9 cellular contexts compared by ENCODE assay signal in genomic region chr1:87449348-87449963, GRCh38.
DNase-seq lines count a peak whose midpoint lies in the region; ATAC-seq, FAIRE-seq and TF ChIP-seq lines count a peak whose summit lies in the region.
"Had no signal": no experiment of that assay in that cellular context is flagged by ENCODE, and none has a peak within 500 bp of the region (broad histone marks: within the 10 kb centered on the region; RNA-seq: fewer than 3 reads in every experiment).

No MANE protein-coding gene starts in this region.

- no peaks in the 10 kb centered on the region for H4K20me1 ChIP-seq in IMR-90 (ENCODE audit: insufficient read depth, low read length)

- H3K79me1 ChIP-seq in IMR-90 (ENCODE audit: low read depth in 1 of 2, low read length in 2 of 2) (no peaks in the 10 kb centered on the region), neuronal stem cell (ENCODE audit: low read depth, low read length) (no peaks in the 10 kb centered on the region)

- H3K27ac Mint-ChIP-seq in naive B cell = peak overlapping the region in 5 of 6 donors; percentile 38 to 78 (median 58)

- CTCF ChIA-PET in IMR-90 (lab: Yijun Ruan, JAX) = no interaction called here

- H2BK120ac ChIP-seq in IMR-90 (ENCODE audit: low read depth, low read length) (no peak overlapping the region), neuronal stem cell (ENCODE audit: low read depth, low read length) (no peak overlapping the region)

- H3K36me3 ChIP-seq in IMR-90 (ENCODE audit: control insufficient read depth, insufficient read depth, low read length) (no peaks in the 10 kb centered on the region), neuronal stem cell (replicated peaks in 1 of 2; ENCODE audit: control insufficient read depth in 2 of 2, insufficient read depth in 2 of 2, low read length in 2 of 2) (no peaks in the 10 kb centered on the region)
- H3K36me3 ChIP-seq: tibial artery had no signal

- H2AFZ ChIP-seq in IMR-90 (replicated peaks; ENCODE audit: low read length, poor library complexity) = no peak overlapping the region
- H2AFZ ChIP-seq in neuronal stem cell (ENCODE audit: low read length) = no peak overlapping the region

- H3K27me3 Mint-ChIP-seq in naive B cell = no peaks in the 10 kb centered on the region

- no peak overlapping the region for H3K14ac ChIP-seq in IMR-90 (replicated peaks; ENCODE audit: low read depth, low read length)
- no peak overlapping the region for H3K14ac ChIP-seq in neuronal stem cell (ENCODE audit: low read length)

- no peak overlapping the region for H3K56ac ChIP-seq in IMR-90 (ENCODE audit: extremely low read depth, insufficient read depth, low read length)

- peaks cover 0 to 7% of the 10 kb centered on the region in 2 donors for H3K36me3 Mint-ChIP-seq in naive B cell

- no peak for TF ChIP-seq CTCF in IMR-90 (conservative IDR thresholded peaks at IDR 0.05; ENCODE audit: low read depth, low read length)

- no peaks in the 10 kb centered on the region; the same call in 1 of the 2 replicates for H3K9me3 ChIP-seq in IMR-90 (ENCODE audit: control insufficient read depth, insufficient read depth, low read length)
- peaks cover 0 to 2% of the 10 kb centered on the region in 2 donors for H3K9me3 ChIP-seq in neuronal stem cell (replicated peaks in 1 of 2; ENCODE audit: control insufficient read depth in 2 of 2, insufficient read depth in 1 of 2, low read depth in 1 of 2, low read length in 2 of 2)

- peak overlapping the region in 2 of 8 donors; percentile 26 to 58 for H3K4me3 Mint-ChIP-seq in naive B cell

- H4K91ac ChIP-seq in IMR-90 (ENCODE audit: insufficient read depth, low read depth, low read length) (no peak overlapping the region), neuronal stem cell (ENCODE audit: low read depth, low read length, poor library complexity) (no peak overlapping the region)

- peaks cover 0 to 8% (median 0%) of the 10 kb centered on the region in 3 donors for H3K4me1 Mint-ChIP-seq in naive B cell

- no peak overlapping the region for H3K4ac ChIP-seq in IMR-90 (ENCODE audit: low read depth, low read length)
- no peak overlapping the region for H3K4ac ChIP-seq in neuronal stem cell (ENCODE audit: low read length)

- H2BK15ac ChIP-seq in IMR-90 (ENCODE audit: low read depth, low read length) (no peak overlapping the region), neuronal stem cell (ENCODE audit: low read length) (no peak overlapping the region)

- H3K9me3 Mint-ChIP-seq in naive B cell = peaks cover 0 to 11% (median 8%) of the 10 kb centered on the region in 7 donors

- WGBS in IMR-90 (ENCODE audit: extremely low coverage in 2 of 2, insufficient read length in 1 of 2), 2 experiments = 80% methylated on average over 1 of the region's 7 CpGs; no CpG with 5 or more reads in 1 of the 2 experiments
- WGBS in neuronal stem cell (ENCODE audit: extremely low coverage in 2 of 2, insufficient read length in 2 of 2, insufficient replicate concordance in 1 of 2), 2 donors = no CpG with 5 or more reads among the region's 7 CpGs

- H4K8ac ChIP-seq in IMR-90 (ENCODE audit: low read depth in 2 of 2, low read length in 2 of 2) (no peak overlapping the region), neuronal stem cell (ENCODE audit: low read depth, low read length) (no peak overlapping the region)

- no peaks in the 10 kb centered on the region for H3K9me1 ChIP-seq in IMR-90 (ENCODE audit: insufficient read depth, low read length)

- H2BK12ac ChIP-seq in neuronal stem cell (ENCODE audit: low read length) = no peak overlapping the region

- no peak overlapping the region for H3K4me2 ChIP-seq in IMR-90 (ENCODE audit: low read depth, low read length)
- H3K4me2 ChIP-seq in neuronal stem cell (ENCODE audit: insufficient read depth, low read length, poor library complexity, severe bottlenecking) = no peak overlapping the region

- no peak overlapping the region for H2BK5ac ChIP-seq in IMR-90 (ENCODE audit: low read depth, low read length, poor library complexity, severe bottlenecking)
- H2BK5ac ChIP-seq in neuronal stem cell (ENCODE audit: low read length) = no peak overlapping the region

- peak; percentile 87 for ATAC-seq in GM21390 (IDR thresholded peaks at IDR 0.05; ENCODE audit: unreplicated experiment)
- ATAC-seq in IMR-90 (ENCODE audit: low read depth) = no peak
- ATAC-seq in naive B cell (ENCODE audit: low read depth in 2 of 2) = peak; percentile 76 to 84

- POLR2A ChIA-PET in IMR-90 (lab: Charles Lee; ENCODE audit: unreplicated experiment) = interaction anchor here (0.8 kb wide), 1 partner anchor 10 kb away, joined by 3 read pairs; no protein-coding TSS in a partner anchor

- H3K18ac ChIP-seq in IMR-90 (ENCODE audit: low read depth, low read length) (no peak overlapping the region), neuronal stem cell (ENCODE audit: low read length) (no peak overlapping the region)

- H4K5ac ChIP-seq in IMR-90 (ENCODE audit: low read depth, low read length) = no peak overlapping the region

- H3K23ac ChIP-seq in IMR-90 (ENCODE audit: low read depth, low read length) (no peak overlapping the region), neuronal stem cell (ENCODE audit: low read depth, low read length, poor library complexity) (no peak overlapping the region)

- H3K4me1 ChIP-seq in IMR-90 (ENCODE audit: control insufficient read depth, insufficient read depth, low read length) (no peaks in the 10 kb centered on the region), neuronal stem cell (ENCODE audit: control insufficient read depth in 2 of 2, insufficient read depth in 1 of 2, low read depth in 1 of 2, low read length in 2 of 2) (no peaks in the 10 kb centered on the region)

- TF ChIP-seq POLR2A in GM12892 (IDR thresholded peaks at IDR 0.05; ENCODE audit: low read depth, low read length) = peak; percentile 53; the same call in 1 of the 2 replicates
- TF ChIP-seq POLR2A in IMR-90 (IDR thresholded peaks at IDR 0.05; ENCODE audit: low read depth, low read length) = no peak

- in situ Hi-C loops in IMR-90 (cut with MboI; ENCODE audit: low sequenced_read_pairs) = no loop called here
- in situ Hi-C loops in G401 (cut with HindIII; ENCODE audit: low sequenced_read_pairs) = no loop called here

- BruUV-seq in IMR-90 (replicated peaks; lab: Mats Ljungman, UMichigan) = no TSS peak

- intact Hi-C loops in IMR-90 (cut with micrococcal nuclease) = no loop called here

- H2BK20ac ChIP-seq in IMR-90 (ENCODE audit: low read depth, low read length) = no peak overlapping the region

- H3K9ac ChIP-seq in IMR-90 (ENCODE audit: low read depth, low read length) (no peak overlapping the region), neuronal stem cell (ENCODE audit: low read depth, low read length, poor library complexity) (no peak overlapping the region)

- FAIRE-seq in GM12892 (lab: Jason Lieb, UNC) = peak; percentile 97

- H3K27ac ChIP-seq in IMR-90 (ENCODE audit: insufficient read depth, low read length) (no peak overlapping the region), neuronal stem cell (replicated peaks; ENCODE audit: low read length) (no peak overlapping the region)

- DNase-seq in GM12892 (ENCODE audit: insufficient read length) (peak; percentile 15), IMR-90 (peak; percentile 7), naive B cell (peak; percentile 11), G401 (ENCODE audit: low spot score) (no peak), 8988T (no peak), neuronal stem cell (ENCODE audit: low spot score) (no peak)
- peak; percentile 34 to 44 for DNase-seq in activated T-cell treated with anti-CD3 and anti-CD28 coated beads, Interleukin-2, amount 50 U/mL, for 48 hours

- H2AK9ac ChIP-seq in IMR-90 (replicated peaks; ENCODE audit: low read depth, low read length, poor library complexity) = no peak overlapping the region

- dilution Hi-C loops in IMR-90 (cut with HindIII; ENCODE audit: low sequenced_read_pairs, unreplicated experiment) = no loop called here

- H2AK5ac ChIP-seq in IMR-90 (ENCODE audit: low read depth, low read length) (no peak overlapping the region), neuronal stem cell (ENCODE audit: low read depth, low read length) (no peak overlapping the region)

- H3K4me3 ChIP-seq in IMR-90 (ENCODE audit: insufficient read depth, low read depth, low read length) (no peak overlapping the region), neuronal stem cell (ENCODE audit: low read length in 2 of 2) (no peak overlapping the region)
- H3K4me3 ChIP-seq: tibial artery had no signal

- no peak for TF ChIP-seq RAD21 in IMR-90 (IDR thresholded peaks at IDR 0.05; ENCODE audit: low read length)

- H3K27me3 ChIP-seq in IMR-90 (ENCODE audit: control insufficient read depth, insufficient read depth, low read length) = no peaks in the 10 kb centered on the region
- no peaks in the 10 kb centered on the region for H3K27me3 ChIP-seq in neuronal stem cell (ENCODE audit: control insufficient read depth in 3 of 3, insufficient read depth in 3 of 3, low read depth in 1 of 3, low read length in 3 of 3)
- H3K27me3 ChIP-seq: tibial artery had no signal

TF ChIP-seq in IMR-90, 13 proteins besides CTCF, POLR2A, EP300 and RAD21:
- TF ChIP-seq RFX5 (IDR thresholded peaks at IDR 0.05; ENCODE audit: low read depth, low read length) (no peak), NFE2L2 (IDR thresholded peaks at IDR 0.05; ENCODE audit: low read depth, low read length) (no peak), RCOR1 (IDR thresholded peaks at IDR 0.05; ENCODE audit: insufficient replicate concordance, low read length) (no peak), SMC3 (IDR thresholded peaks at IDR 0.05; ENCODE audit: low read depth, low read length) (no peak), USF2 (IDR thresholded peaks at IDR 0.05; ENCODE audit: low read depth, low read length) (no peak), FOS (IDR thresholded peaks at IDR 0.05; ENCODE audit: low read depth, low read length) (no peak), CEBPB (IDR thresholded peaks at IDR 0.05; ENCODE audit: low read depth, low read length) (no peak), MAFK (IDR thresholded peaks at IDR 0.05; ENCODE audit: low read depth, low read length) (no peak), ELK1 (IDR thresholded peaks at IDR 0.05; ENCODE audit: borderline replicate concordance, low read depth, low read length) (no peak)

Comparison
In these comparisons a context has a peak if more than half of its experiments do, and no peak if none do; other contexts are left out.
1. DNase-seq: peak in GM12892 (single experiment), IMR-90 (single experiment), activated T-cell treated with anti-CD3 and anti-CD28 coated beads, Interleukin-2, amount 50 U/mL, for 48 hours (2 of 2) and naive B cell (single experiment); none in G401 (single experiment), 8988T (single experiment) and neuronal stem cell (single experiment).